Comparison of ENCODE assay signal across 24 cellular contexts in the genomic region with DNA sequence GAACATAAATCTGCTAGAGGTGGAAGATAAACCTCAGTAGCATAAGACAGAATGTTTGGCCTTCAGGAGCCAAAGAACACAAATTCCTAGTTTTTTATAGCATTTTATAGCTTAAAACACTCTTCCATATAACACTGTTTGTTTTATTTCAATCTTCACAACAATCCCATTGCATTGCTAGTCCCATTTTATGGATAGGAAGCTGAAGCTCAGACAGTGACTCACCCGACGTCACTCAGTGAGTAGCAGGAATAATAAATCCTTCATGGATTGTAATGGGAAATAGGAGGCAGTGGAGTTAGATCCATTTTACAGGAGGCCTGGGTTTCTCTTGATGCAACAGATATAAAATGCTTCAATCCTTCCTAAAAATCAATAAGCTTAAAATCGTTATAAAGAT.
"Had no signal": no experiment of that assay in that cellular context is flagged by ENCODE, and none has a peak within 500 bp of the region (broad histone marks: within the 10 kb centered on the region; RNA-seq: fewer than 3 reads in every experiment).

No MANE protein-coding gene starts in this region.

- H3K9ac ChIP-seq: neural progenitor cell had no signal

- H3K27ac ChIP-seq: heart left ventricle, left lung, neural progenitor cell, ovary, prostate gland, skin epidermis, spleen, suprapubic skin, thoracic aorta, tibial artery, upper lobe of right lung had no signal

- H3K4me3 ChIP-seq: heart left ventricle, left lung, lung, neural progenitor cell, ovary, prostate gland, skin epidermis, spleen, suprapubic skin, thoracic aorta, tibial artery, upper lobe of right lung had no signal

- H3K4me2 ChIP-seq: neural progenitor cell had no signal

- H2AFZ ChIP-seq: neural progenitor cell had no signal

- DNase-seq: heart left ventricle; hypothalamus; immature natural killer cell; kidney; left colon; left lung; naive B cell; natural killer cell; nephron progenitor cell; ovary; retina; right cardiac atrium; spleen; stimulated activated CD4-positive, alpha-beta T cell treated with anti-CD3 and anti-CD28 coated beads, Interleukin-4, amount 100 ng/mL, for 24 hours; stimulated activated naive CD4-positive, alpha-beta T cell; tibial artery; trophoblast cell; upper lobe of right lung had no signal

- H3K27me3 ChIP-seq: heart left ventricle, left lung, neural progenitor cell, ovary, spleen, suprapubic skin, tibial artery, upper lobe of right lung had no signal

- H3K4me1 ChIP-seq: heart left ventricle, left lung, prostate gland, spleen, suprapubic skin, tibial artery, upper lobe of right lung had no signal

- H3K9me3 ChIP-seq: ovary, prostate gland, thoracic aorta, upper lobe of right lung had no signal

- H3K36me3 ChIP-seq: heart left ventricle, left lung, neural progenitor cell, ovary, prostate gland, spleen, suprapubic skin, thoracic aorta, tibial artery, upper lobe of right lung had no signal
